15 cellular contexts compared by ENCODE assay signal in the genomic region with DNA sequence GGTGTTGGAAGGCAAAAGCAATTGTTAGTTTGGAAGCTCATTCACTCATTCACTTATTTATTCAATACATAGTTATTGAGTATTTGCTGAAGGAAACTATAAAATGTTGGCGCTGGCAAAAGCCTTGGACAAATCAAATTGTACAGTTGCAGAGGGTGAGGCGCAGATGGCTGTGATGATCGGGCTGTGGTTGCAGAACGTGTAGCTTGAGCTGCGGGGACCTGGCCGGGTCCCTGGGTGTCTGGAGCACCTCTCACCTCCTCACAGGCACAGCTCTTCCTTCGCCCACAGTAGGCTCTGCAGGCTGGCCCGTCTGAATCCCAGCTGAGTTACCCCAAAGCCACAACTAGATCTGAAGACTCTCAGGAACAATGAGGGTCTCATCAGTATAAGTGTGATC.
A peak's percentile ranks its signal among the peaks of the same experiment; 100 is the strongest.
DNase-seq lines count a peak whose midpoint lies in the region; ATAC-seq lines count a peak whose summit lies in the region.
"Had no signal": no experiment of that assay in that cellular context is flagged by ENCODE, and none has a peak within 500 bp of the region (broad histone marks: within the 10 kb centered on the region; RNA-seq: fewer than 3 reads in every experiment).

No MANE protein-coding gene starts in this region.

- no peak for DNase-seq in CD4-positive, CD25-positive, alpha-beta regulatory T cell
- no peak for DNase-seq in T-helper 17 cell
- DNase-seq in left colon: no peak
- DNase-seq in NAMALWA (ENCODE audit: low spot score): no peak
- no peak for DNase-seq in HuH-7.5 (ENCODE audit: low spot score)
- DNase-seq in activated naive CD4-positive, alpha-beta T cell treated with anti-CD3 and anti-CD28 coated beads, Interleukin-2, amount 10 ng/mL, durations not matched to agents 7 days and 5 days: no peak
- DNase-seq: Caco-2, Kasumi-1, NCI-H1417 treated with DMSO at 0.1 percent for 48 hours, NCI-H2029, NCI-H510A treated with DMSO at 0.1 percent for 48 hours, Peyer's patch had no signal

- H3K36me3 Mint-ChIP-seq in CD4-positive, CD25-positive, alpha-beta regulatory T cell: no peaks in the 10 kb centered on the region
- H3K36me3 Mint-ChIP-seq in T-helper 17 cell (ENCODE audit: low read depth): no peaks in the 10 kb centered on the region
- no peaks in the 10 kb centered on the region for H3K36me3 Mint-ChIP-seq in activated naive CD4-positive, alpha-beta T cell treated with anti-CD3 and anti-CD28 coated beads, Interleukin-2, amount 10 ng/mL, durations not matched to agents 7 days and 5 days

- peak overlapping the region; percentile 73 to 92 (median 84) for H3K27ac Mint-ChIP-seq in CD4-positive, CD25-positive, alpha-beta regulatory T cell
- H3K27ac Mint-ChIP-seq in T-helper 17 cell: peak overlapping the region; percentile 91
- no peak overlapping the region for H3K27ac Mint-ChIP-seq in activated naive CD4-positive, alpha-beta T cell treated with anti-CD3 and anti-CD28 coated beads, Interleukin-2, amount 10 ng/mL, durations not matched to agents 7 days and 5 days
- H3K27ac Mint-ChIP-seq: B cell had no signal

- H3K27ac ChIP-seq in BLaER1: peak overlapping the region; percentile 55; the same call in 1 of the 2 replicates
- H3K27ac ChIP-seq in CD4-positive, CD25-positive, alpha-beta regulatory T cell (ENCODE audit: insufficient read depth, low read length, poor library complexity, severe bottlenecking): no peak overlapping the region
- H3K27ac ChIP-seq: Peyer's patch had no signal

- H3K4me2 ChIP-seq in BLaER1: peak overlapping the region; percentile 47

- peaks cover 46% of the 10 kb centered on the region for H4K20me1 ChIP-seq in BLaER1

- H3K4me1 ChIP-seq in BLaER1: peaks cover 85% of the 10 kb centered on the region
- peaks cover 42% of the 10 kb centered on the region for H3K4me1 ChIP-seq in CD4-positive, CD25-positive, alpha-beta regulatory T cell (ENCODE audit: control insufficient read depth, insufficient read depth, low read length, poor library complexity, severe bottlenecking)
- H3K4me1 ChIP-seq: Caco-2, Peyer's patch had no signal

- H3K27me3 Mint-ChIP-seq in CD4-positive, CD25-positive, alpha-beta regulatory T cell: no peaks in the 10 kb centered on the region
- H3K27me3 Mint-ChIP-seq in T-helper 17 cell: no peaks in the 10 kb centered on the region
- H3K27me3 Mint-ChIP-seq in activated naive CD4-positive, alpha-beta T cell treated with anti-CD3 and anti-CD28 coated beads, Interleukin-2, amount 10 ng/mL, durations not matched to agents 7 days and 5 days: no peaks in the 10 kb centered on the region

- H3K36me3 ChIP-seq in BLaER1: peaks cover 94% of the 10 kb centered on the region
- H3K36me3 ChIP-seq in CD4-positive, CD25-positive, alpha-beta regulatory T cell (ENCODE audit: control insufficient read depth, insufficient read depth, low read length): no peaks in the 10 kb centered on the region
- H3K36me3 ChIP-seq: HAP-1, Peyer's patch had no signal

- CTCF ChIA-PET in activated naive CD4-positive, alpha-beta T cell treated with anti-CD3 and anti-CD28 coated beads, Interleukin-2, amount 10 ng/mL, durations not matched to agents 7 days and 5 days (lab: Charles Lee): no interaction called here

- no peak overlapping the region; the same call in 1 of the 2 replicates for H3K9ac ChIP-seq in BLaER1

- H3K9me3 ChIP-seq in BLaER1: no peaks in the 10 kb centered on the region
- no peaks in the 10 kb centered on the region for H3K9me3 ChIP-seq in CD4-positive, CD25-positive, alpha-beta regulatory T cell (ENCODE audit: control insufficient read depth in 2 of 2, low read length in 2 of 2)
- no peaks in the 10 kb centered on the region for H3K9me3 ChIP-seq in T-helper 17 cell (ENCODE audit: control insufficient read depth, low read length, poor library complexity, severe bottlenecking)
- H3K9me3 ChIP-seq: Caco-2, HAP-1, Peyer's patch had no signal

- no peak for ATAC-seq in CD4-positive, CD25-positive, alpha-beta regulatory T cell (ENCODE audit: low read depth in 2 of 2)
- peak; percentile 22 for ATAC-seq in T-helper 17 cell
- ATAC-seq in left colon: peak; percentile 50

- H3K9me3 Mint-ChIP-seq in CD4-positive, CD25-positive, alpha-beta regulatory T cell: peaks cover 0 to 2% (median 0%) of the 10 kb centered on the region in 7 donors
- H3K9me3 Mint-ChIP-seq in activated naive CD4-positive, alpha-beta T cell treated with anti-CD3 and anti-CD28 coated beads, Interleukin-2, amount 10 ng/mL, durations not matched to agents 7 days and 5 days: no peaks in the 10 kb centered on the region

- intact Hi-C loops in left colon (cut with DNase I, micrococcal nuclease): no loop called here

- H3K4me3 Mint-ChIP-seq in CD4-positive, CD25-positive, alpha-beta regulatory T cell: peak overlapping the region in 3 of 4 donors; percentile 8 to 54 (median 32)
- peak overlapping the region; percentile 33 for H3K4me3 Mint-ChIP-seq in T-helper 17 cell
- no peak overlapping the region for H3K4me3 Mint-ChIP-seq in activated naive CD4-positive, alpha-beta T cell treated with anti-CD3 and anti-CD28 coated beads, Interleukin-2, amount 10 ng/mL, durations not matched to agents 7 days and 5 days
- H3K4me3 Mint-ChIP-seq: B cell had no signal

- H3K4me3 ChIP-seq in BLaER1: no peak overlapping the region
- H3K4me3 ChIP-seq in CD4-positive, CD25-positive, alpha-beta regulatory T cell (ENCODE audit: low read depth, low read length): no peak overlapping the region
- H3K4me3 ChIP-seq: HAP-1, Peyer's patch had no signal

- H3K27me3 ChIP-seq in BLaER1: no peaks in the 10 kb centered on the region
- H3K27me3 ChIP-seq in CD4-positive, CD25-positive, alpha-beta regulatory T cell (ENCODE audit: control insufficient read depth, insufficient read depth, low read length): no peaks in the 10 kb centered on the region
- H3K27me3 ChIP-seq: Peyer's patch had no signal

- H3K4me1 Mint-ChIP-seq in CD4-positive, CD25-positive, alpha-beta regulatory T cell: peaks cover 18 to 63% (median 44%) of the 10 kb centered on the region in 4 donors
- H3K4me1 Mint-ChIP-seq in T-helper 17 cell: peaks cover 29% of the 10 kb centered on the region
- peaks cover 24% of the 10 kb centered on the region for H3K4me1 Mint-ChIP-seq in activated naive CD4-positive, alpha-beta T cell treated with anti-CD3 and anti-CD28 coated beads, Interleukin-2, amount 10 ng/mL, durations not matched to agents 7 days and 5 days
- H3K4me1 Mint-ChIP-seq: B cell had no signal

Comparison
In these comparisons a context has a peak if more than half of its experiments do, and no peak if none do; other contexts are left out.
1. ATAC-seq: peak in T-helper 17 cell (single experiment) and left colon (single experiment); none in CD4-positive, CD25-positive, alpha-beta regulatory T cell (0 of 2).